7 cellular contexts compared by ENCODE assay signal in genomic region chr13:51125495-51126226, GRCh38. TPM values are rescaled to one million over a fixed set of nuclear protein-coding genes. Genes with fewer than 3 reads are reported as not detected.
A peak's percentile ranks its signal among the peaks of the same experiment; 100 is the strongest.
DNase-seq lines count a peak whose midpoint lies in the region; TF ChIP-seq lines count a peak whose summit lies in the region.

No MANE protein-coding gene starts in this region.

- in situ Hi-C loops in astrocyte of the cerebellum (cut with HindIII; ENCODE audit: low sequenced_read_pairs) = no loop called here

- H3K27me3 ChIP-seq in H7 (ENCODE audit: control insufficient read depth, insufficient read depth, low read length) = no peaks in the 10 kb centered on the region

- DNase-seq in H7 (peak; percentile 74), M059J (ENCODE audit: low read depth) (peak; percentile 47), RKO (ENCODE audit: low spot score) (peak; percentile 70), astrocyte of the cerebellum (ENCODE audit: low read depth) (peak; percentile 23), iPS-NIHi11 (ENCODE audit: low spot score) (peak; percentile 72)
- DNase-seq in stimulated activated CD4-positive, alpha-beta T cell treated with anti-CD3 and anti-CD28 coated beads, Interleukin-15, amount 100 ng/mL, for 48 hours (ENCODE audit: low read depth in 2 of 2) = peak; percentile 31 to 47

- H3K36me3 ChIP-seq in H7 (replicated peaks; ENCODE audit: control insufficient read depth, insufficient read depth, low read length) = no peaks in the 10 kb centered on the region; the same call in 1 of the 2 replicates

- H3K4me3 ChIP-seq in H7 (ENCODE audit: insufficient read depth, low read depth, low read length) (no peak overlapping the region), astrocyte of the cerebellum (ENCODE audit: low read depth, low read length) (no peak overlapping the region)

- peak; percentile 81 for TF ChIP-seq CTCF in GM12872 (IDR thresholded peaks at IDR 0.05; ENCODE audit: insufficient read depth, low read depth, low read length)
- TF ChIP-seq CTCF in astrocyte of the cerebellum (IDR thresholded peaks at IDR 0.05; ENCODE audit: low read depth, low read length, missing control alignments) = peak; percentile 83

RNA-seq across cellular contexts. Expression of gene C13orf42, which starts 14.6 kb away (rescaled TPM):
- 5.9 and 6.0 TPM in 2 replicates for total RNA-seq in H7 (2014; rRNA removed; shearing (Covaris generic))
- not detected in 2 replicates for total RNA-seq in M059J (2014; rRNA removed; shearing (Covaris generic))

Comparison
In these comparisons a context has a peak if more than half of its experiments do, and no peak if none do; other contexts are left out.
1. DNase-seq: peak in every context shown above with its lines; median percentile 74 in H7; 72 in iPS-NIHi11; 70 in RKO; 47 in M059J; 39 in stimulated activated CD4-positive, alpha-beta T cell treated with anti-CD3 and anti-CD28 coated beads, Interleukin-15, amount 100 ng/mL, for 48 hours; 23 in astrocyte of the cerebellum.